Comparison of ENCODE assay signal across 14 cellular contexts in the genomic region with DNA sequence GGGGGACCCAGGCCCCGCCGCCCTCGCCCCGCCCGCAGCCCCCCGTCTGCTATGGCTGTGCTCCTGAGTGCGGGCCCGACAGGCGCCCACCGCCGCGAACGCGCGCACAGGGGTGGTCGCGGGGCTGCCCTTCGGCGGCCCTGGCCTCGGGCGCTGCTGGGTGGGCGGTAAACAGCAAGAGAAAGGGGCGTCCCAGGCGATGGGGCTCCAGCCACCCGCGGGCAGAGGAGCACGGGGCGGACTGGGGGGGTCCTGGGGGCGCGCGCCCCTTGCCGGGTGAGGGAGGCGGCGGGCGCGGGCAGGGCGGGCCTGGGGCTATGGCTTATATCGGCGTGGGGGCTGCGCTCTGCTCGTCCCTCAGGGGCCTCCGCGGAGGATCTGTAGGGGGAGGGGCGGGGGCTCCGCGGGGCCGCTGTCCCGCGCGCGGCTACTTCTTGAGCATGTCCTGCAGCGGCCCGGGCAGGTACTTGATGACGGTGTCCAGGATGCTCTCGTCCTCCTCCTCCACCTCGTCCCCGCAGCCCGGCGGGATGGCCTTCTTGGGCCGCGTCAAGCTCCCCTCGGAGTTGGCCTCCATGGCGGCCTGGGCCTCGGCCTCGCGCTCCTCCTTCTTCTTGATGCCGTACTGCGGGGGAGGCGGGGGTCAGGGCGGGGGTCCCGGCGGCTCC. TPM values are rescaled to one million over a fixed set of nuclear protein-coding genes. Genes with fewer than 3 reads are reported as not detected.
A peak's percentile ranks its signal among the peaks of the same experiment; 100 is the strongest.
DNase-seq lines count a peak whose midpoint lies in the region; ATAC-seq and TF ChIP-seq lines count a peak whose summit lies in the region.
"Had no signal": no experiment of that assay in that cellular context is flagged by ENCODE, and none has a peak within 500 bp of the region (broad histone marks: within the 10 kb centered on the region; RNA-seq: fewer than 3 reads in every experiment).

No MANE protein-coding gene starts in this region.

- 2 to 4% methylated on average over 45 to 72 of the region's 72 CpGs for WGBS in heart right ventricle, 2 donors
- WGBS in ovary, 3 donors: 2 to 5% (median 2%) methylated on average over 23 to 72 of the region's 72 CpGs

- CTCF ChIA-PET in activated CD4-positive, alpha-beta T cell treated with anti-CD3 and anti-CD28 coated beads for 36 hours (lab: Charles Lee): interaction anchor here (0.5 to 0.6 kb wide), 3 partner anchors 64 to 481 kb away, joined by 3 read pairs; no protein-coding TSS in a partner anchor

- H3K27ac ChIP-seq in heart right ventricle: peak overlapping the region; percentile 39 to 85 (median 64)
- peak overlapping the region; percentile 23 to 55 for H3K27ac ChIP-seq in ovary
- H3K27ac ChIP-seq in upper lobe of right lung: peak overlapping the region; percentile 55

- H3K4me1 ChIP-seq in heart right ventricle (peaks cover 9 to 52% (median 35%) of the 10 kb centered on the region in 9 donors), ovary (ENCODE audit: insufficient read depth) (peaks cover 4% of the 10 kb centered on the region), upper lobe of right lung (peaks cover 33% of the 10 kb centered on the region)

- H3K36me3 ChIP-seq in heart right ventricle: no peaks in the 10 kb centered on the region
- no peaks in the 10 kb centered on the region for H3K36me3 ChIP-seq in ovary
- H3K36me3 ChIP-seq in upper lobe of right lung: no peaks in the 10 kb centered on the region

- peaks cover 19% of the 10 kb centered on the region for H3K27me3 Mint-ChIP-seq in activated CD4-positive, alpha-beta T cell treated with anti-CD3 and anti-CD28 coated beads, Interleukin-2, amount 10 ng/mL, durations not matched to agents 24 days and 14 days
- peaks cover 24% of the 10 kb centered on the region for H3K27me3 Mint-ChIP-seq in activated CD4-positive, alpha-beta T cell treated with anti-CD3 and anti-CD28 coated beads for 36 hours

- no peaks in the 10 kb centered on the region for H3K36me3 Mint-ChIP-seq in activated CD4-positive, alpha-beta T cell treated with anti-CD3 and anti-CD28 coated beads, Interleukin-2, amount 10 ng/mL, durations not matched to agents 24 days and 14 days (ENCODE audit: low read depth)
- H3K36me3 Mint-ChIP-seq in activated CD4-positive, alpha-beta T cell treated with anti-CD3 and anti-CD28 coated beads for 36 hours (ENCODE audit: low read depth): no peaks in the 10 kb centered on the region

- no peaks in the 10 kb centered on the region for H3K9me3 Mint-ChIP-seq in activated CD4-positive, alpha-beta T cell treated with anti-CD3 and anti-CD28 coated beads, Interleukin-2, amount 10 ng/mL, durations not matched to agents 24 days and 14 days
- H3K9me3 Mint-ChIP-seq in activated CD4-positive, alpha-beta T cell treated with anti-CD3 and anti-CD28 coated beads for 36 hours (ENCODE audit: low read depth): no peaks in the 10 kb centered on the region
- H3K9me3 Mint-ChIP-seq: activated CD8-positive, alpha-beta T cell treated with anti-CD3 and anti-CD28 coated beads for 36 hours; activated naive CD4-positive, alpha-beta T cell treated with anti-CD3 and anti-CD28 coated beads, Interleukin-2, amount 10 ng/mL, durations not matched to agents 7 days and 5 days; T-helper 2 cell treated with Interferon-gamma antibody and Interleukin-4, amounts not matched to agents 5 μg/mL and 100 μg/mL, for 36 hours had no signal

- POLR2A ChIA-PET in activated CD4-positive, alpha-beta T cell treated with anti-CD3 and anti-CD28 coated beads for 36 hours (lab: Charles Lee): no interaction called here

- H3K4me3 ChIP-seq in heart right ventricle (peak overlapping the region; percentile 26 to 59 (median 48)), ovary (peak overlapping the region; percentile 35), upper lobe of right lung (peak overlapping the region; percentile 39)

- no peak for TF ChIP-seq POLR2A in ovary (IDR thresholded peaks at IDR 0.05)

- TF ChIP-seq CTCF in heart right ventricle (IDR thresholded peaks at IDR 0.05): no peak
- TF ChIP-seq CTCF in ovary (IDR thresholded peaks at IDR 0.05): no peak
- no peak for TF ChIP-seq CTCF in upper lobe of right lung (IDR thresholded peaks at IDR 0.05)

- peak; percentile 60 for DNase-seq in activated CD4-positive, alpha-beta T cell treated with anti-CD3 and anti-CD28 coated beads, Interleukin-2, amount 10 ng/mL, durations not matched to agents 24 days and 14 days
- DNase-seq in activated CD4-positive, alpha-beta T cell treated with anti-CD3 and anti-CD28 coated beads for 36 hours: no peak
- DNase-seq in heart right ventricle: no peak
- DNase-seq in ovary: peak in 1 of 5 donors; percentile 50
- no peak for DNase-seq in upper lobe of right lung
- no peak for DNase-seq in HuH-7.5 (ENCODE audit: low spot score)
- no peak for DNase-seq in NCI-H2081 (lab: John Stamatoyannopoulos, UW)
- DNase-seq in medulla oblongata (ENCODE audit: extremely low spot score): no peak
- DNase-seq: activated CD8-positive, alpha-beta T cell treated with anti-CD3 and anti-CD28 coated beads for 36 hours; activated naive CD4-positive, alpha-beta T cell treated with anti-CD3 and anti-CD28 coated beads, Interleukin-2, amount 10 ng/mL, durations not matched to agents 7 days and 5 days; cortex of kidney; foreskin fibroblast; PC-3 had no signal

- H3K4me1 Mint-ChIP-seq in activated CD4-positive, alpha-beta T cell treated with anti-CD3 and anti-CD28 coated beads, Interleukin-2, amount 10 ng/mL, durations not matched to agents 24 days and 14 days: peaks cover 18% of the 10 kb centered on the region
- peaks cover 17% of the 10 kb centered on the region for H3K4me1 Mint-ChIP-seq in activated CD4-positive, alpha-beta T cell treated with anti-CD3 and anti-CD28 coated beads for 36 hours

- no peak for ATAC-seq in activated CD4-positive, alpha-beta T cell treated with anti-CD3 and anti-CD28 coated beads for 36 hours
- ATAC-seq in heart right ventricle (no peak), upper lobe of right lung (no peak)
- ATAC-seq: activated CD8-positive, alpha-beta T cell treated with anti-CD3 and anti-CD28 coated beads for 36 hours; PC-3 had no signal

- intact Hi-C loops in activated CD4-positive, alpha-beta T cell treated with anti-CD3 and anti-CD28 coated beads, Interleukin-2, amount 10 ng/mL, durations not matched to agents 24 days and 14 days (cut with micrococcal nuclease): no loop called here
- intact Hi-C loops in activated CD4-positive, alpha-beta T cell treated with anti-CD3 and anti-CD28 coated beads for 36 hours (cut with DNase I, micrococcal nuclease): loop anchor here (10.0 kb wide), 2 partner anchors 181 to 899 kb away; a partner anchor contains a TSS
- intact Hi-C loops in heart right ventricle (cut with DNase I) (loop anchor here in 1 of 10 donors (10.0 kb wide), 1 partner anchor 149 kb away; a partner anchor contains a TSS), ovary (cut with DNase I) (loop anchor here in 1 of 4 donors (10.0 kb wide), 1 partner anchor 111 kb away; a partner anchor contains a TSS), upper lobe of right lung (cut with DNase I) (no loop called here)

- no peak for TF ChIP-seq EP300 in ovary (IDR thresholded peaks at IDR 0.05)

- no peak overlapping the region for H3K4me3 Mint-ChIP-seq in activated CD4-positive, alpha-beta T cell treated with anti-CD3 and anti-CD28 coated beads, Interleukin-2, amount 10 ng/mL, durations not matched to agents 24 days and 14 days
- no peak overlapping the region for H3K4me3 Mint-ChIP-seq in activated CD4-positive, alpha-beta T cell treated with anti-CD3 and anti-CD28 coated beads for 36 hours
- H3K4me3 Mint-ChIP-seq: activated CD8-positive, alpha-beta T cell treated with anti-CD3 and anti-CD28 coated beads for 36 hours; activated naive CD4-positive, alpha-beta T cell treated with anti-CD3 and anti-CD28 coated beads, Interleukin-2, amount 10 ng/mL, durations not matched to agents 7 days and 5 days; T-helper 2 cell treated with Interferon-gamma antibody and Interleukin-4, amounts not matched to agents 5 μg/mL and 100 μg/mL, for 36 hours had no signal

- H3K27ac Mint-ChIP-seq in activated CD4-positive, alpha-beta T cell treated with anti-CD3 and anti-CD28 coated beads, Interleukin-2, amount 10 ng/mL, durations not matched to agents 24 days and 14 days: no peak overlapping the region
- H3K27ac Mint-ChIP-seq in activated CD4-positive, alpha-beta T cell treated with anti-CD3 and anti-CD28 coated beads for 36 hours: no peak overlapping the region
- H3K27ac Mint-ChIP-seq: activated CD8-positive, alpha-beta T cell treated with anti-CD3 and anti-CD28 coated beads for 36 hours; activated naive CD4-positive, alpha-beta T cell treated with anti-CD3 and anti-CD28 coated beads, Interleukin-2, amount 10 ng/mL, durations not matched to agents 7 days and 5 days; T-helper 2 cell treated with Interferon-gamma antibody and Interleukin-4, amounts not matched to agents 5 μg/mL and 100 μg/mL, for 36 hours had no signal

- peaks cover 5 to 58% (median 41%) of the 10 kb centered on the region in 7 donors for H3K27me3 ChIP-seq in heart right ventricle
- H3K27me3 ChIP-seq in ovary: no peaks in the 10 kb centered on the region
- H3K27me3 ChIP-seq in upper lobe of right lung: peaks cover 35% of the 10 kb centered on the region

- H3K9me3 ChIP-seq in heart right ventricle (no peaks in the 10 kb centered on the region), ovary (no peaks in the 10 kb centered on the region), upper lobe of right lung (no peaks in the 10 kb centered on the region)

RNA-seq across cellular contexts. Expression of a gene that starts 39.7 kb away (rescaled TPM):
- 1.0 and 1.7 TPM in 2 replicates for total RNA-seq in activated CD4-positive, alpha-beta T cell treated with anti-CD3 and anti-CD28 coated beads, Interleukin-2, amount 10 ng/mL, durations not matched to agents 24 days and 14 days
- under 1 TPM; 0.28 to 0.50 TPM for total RNA-seq in activated CD4-positive, alpha-beta T cell treated with anti-CD3 and anti-CD28 coated beads for 36 hours
- total RNA-seq in heart right ventricle (1 to 10 TPM; 1.5 to 4.8 (median 2.2) TPM), ovary (10 to 100 TPM in 1 of 7 donors, 1 to 10 TPM in 6; 1.4 to 10.2 (median 3.9) TPM), upper lobe of right lung (5.2 TPM)
- polyA plus RNA-seq in heart right ventricle (10 to 100 TPM in 1 of 2 donors, 1 to 10 TPM in 1; 2.1 to 10.8 TPM), ovary (1 to 10 TPM in 1 of 2 donors, under 1 TPM in 1; 0.47 to 2.3 TPM)
- total RNA-seq: activated CD8-positive, alpha-beta T cell treated with anti-CD3 and anti-CD28 coated beads for 36 hours had no signal

Comparison
In these comparisons a context has a peak if more than half of its experiments do, and no peak if none do; other contexts are left out.
1. intact Hi-C loops: an anchor here in activated CD4-positive, alpha-beta T cell treated with anti-CD3 and anti-CD28 coated beads for 36 hours (10.0 kb wide); none called in activated CD4-positive, alpha-beta T cell treated with anti-CD3 and anti-CD28 coated beads, Interleukin-2, amount 10 ng/mL, durations not matched to agents 24 days and 14 days and upper lobe of right lung.